ENCODE assay signal across 19 cellular contexts in genomic region chr1:16195518-16195905, GRCh38.
"Had no signal": no experiment of that assay in that cellular context is flagged by ENCODE, and none has a peak within 500 bp of the region (broad histone marks: within the 10 kb centered on the region; RNA-seq: fewer than 3 reads in every experiment).

No MANE protein-coding gene starts in this region.

- H3K27ac Mint-ChIP-seq: effector memory CD8-positive, alpha-beta T cell; nephron had no signal

- H3K4me3 ChIP-seq: esophagus muscularis mucosa, hepatocyte, lung, sigmoid colon, tibial artery, upper lobe of left lung had no signal

- H3K79me2 ChIP-seq: hepatocyte had no signal

- H3K36me3 ChIP-seq: sigmoid colon had no signal

- H3K4me3 Mint-ChIP-seq: effector memory CD8-positive, alpha-beta T cell; naive B cell; nephron had no signal

- H3K36me3 Mint-ChIP-seq: naive B cell had no signal

- H3K4me2 ChIP-seq: hepatocyte had no signal

- DNase-seq: effector memory CD8-positive, alpha-beta T cell; foreskin keratinocyte; head of caudate nucleus; left colon; left ventricle myocardium superior; mesendoderm; naive B cell; occipital lobe; sigmoid colon; small intestine; stimulated activated CD4-positive, alpha-beta T cell treated with anti-CD3 and anti-CD28 coated beads, Interleukin-2, amount 100 ng/mL, for 48 hours; stimulated activated naive CD4-positive, alpha-beta T cell treated with Interleukin-2 at 50 U/mL for 16 hours; tibial artery; upper lobe of left lung had no signal

- H3K27ac ChIP-seq: epithelial cell of prostate, esophagus muscularis mucosa, foreskin keratinocyte, hepatocyte, sigmoid colon, tibial artery had no signal

- ATAC-seq: effector memory CD8-positive, alpha-beta T cell; foreskin keratinocyte; left colon; left ventricle myocardium superior had no signal

- H2AFZ ChIP-seq: hepatocyte had no signal

- H3K9me3 ChIP-seq: esophagus muscularis mucosa, sigmoid colon, tibial artery, upper lobe of left lung had no signal

- H3K27me3 ChIP-seq: esophagus muscularis mucosa, foreskin keratinocyte, hepatocyte, sigmoid colon, tibial artery, upper lobe of left lung had no signal

- H3K9me3 Mint-ChIP-seq: effector memory CD8-positive, alpha-beta T cell; naive B cell; nephron had no signal

- H3K4me1 ChIP-seq: sigmoid colon, upper lobe of left lung had no signal

- FAIRE-seq: small intestine had no signal
